In the genomic region with DNA sequence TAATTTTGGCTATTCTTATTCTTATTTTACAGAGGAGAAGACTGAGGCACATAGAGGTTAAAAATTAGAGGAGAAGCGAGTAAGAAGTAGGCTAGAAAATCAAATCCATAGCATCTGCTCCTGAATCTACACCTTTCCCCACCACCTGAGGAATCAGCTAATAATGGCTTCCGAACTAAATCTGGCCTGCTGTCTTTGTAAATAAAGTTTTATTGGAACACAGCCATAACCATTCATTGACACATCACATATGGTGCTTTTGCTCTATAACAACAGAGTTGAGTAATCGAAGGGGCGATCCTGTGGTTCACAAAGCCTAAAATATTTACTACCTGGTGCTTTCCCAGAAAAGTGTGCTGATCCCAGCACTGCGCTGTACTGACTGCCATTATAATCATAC, we compare ENCODE assay signal across 10 cellular contexts. TPM values are rescaled to one million over a fixed set of nuclear protein-coding genes. Genes with fewer than 3 reads are reported as not detected.
"Had no signal": no experiment of that assay in that cellular context is flagged by ENCODE, and none has a peak within 500 bp of the region (broad histone marks: within the 10 kb centered on the region; RNA-seq: fewer than 3 reads in every experiment).

No MANE protein-coding gene starts in this region.

- H3K4me1 ChIP-seq: HAP-1 had no signal

- H3K9ac ChIP-seq: GM23248 had no signal

- H3K9me3 ChIP-seq: HAP-1 had no signal

- H2AFZ ChIP-seq: GM23248 had no signal

- H3K4me3 ChIP-seq: GM23248, HAP-1 had no signal

- DNase-seq: GOT3, H7, HFFc6 had no signal

- ATAC-seq: HCT116 had no signal

- H3K27ac ChIP-seq: GM23248, HL-60 had no signal

- H3K36me3 ChIP-seq: HAP-1 had no signal

RNA-seq across cellular contexts. Expression of a gene that starts 38.2 kb away (rescaled TPM):
- total RNA-seq: GM23248, H4, HFFc6, HT1080, IMR-90 had no signal
- polyA plus RNA-seq: GM23248, IMR-90 had no signal
